23 cellular contexts compared by ENCODE assay signal in the genomic region with DNA sequence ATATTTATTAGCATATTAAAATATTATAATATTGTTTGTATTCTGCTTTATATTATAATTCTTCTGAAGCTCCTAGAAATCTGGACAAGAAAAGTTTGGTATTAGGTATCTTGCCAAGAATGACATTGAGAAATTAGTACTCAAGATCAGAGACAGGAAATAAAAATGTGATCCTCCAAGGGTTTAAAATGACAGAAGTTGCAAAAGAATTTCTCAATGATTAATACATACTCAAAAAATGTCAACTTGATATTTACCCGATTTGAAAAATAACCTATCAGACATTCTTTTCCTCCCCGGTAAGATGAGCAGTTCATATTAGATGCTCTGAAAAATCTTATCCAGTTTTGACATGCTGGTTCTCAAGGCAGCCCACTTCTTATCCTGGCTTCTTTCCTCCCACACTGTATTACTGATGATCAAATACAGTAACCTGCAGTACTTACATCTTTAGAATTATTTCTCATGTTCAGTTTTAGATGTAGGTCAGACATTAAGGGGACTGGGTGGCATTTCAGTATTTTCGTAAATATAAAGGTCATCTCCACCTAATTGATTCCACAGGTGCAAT. TPM values are rescaled to one million over a fixed set of nuclear protein-coding genes. Genes with fewer than 3 reads are reported as not detected.
"Had no signal": no experiment of that assay in that cellular context is flagged by ENCODE, and none has a peak within 500 bp of the region (broad histone marks: within the 10 kb centered on the region; RNA-seq: fewer than 3 reads in every experiment).

No MANE protein-coding gene starts in this region.

- H3K9me3 ChIP-seq: prostate gland, sigmoid colon, testis had no signal

- ATAC-seq: activated T-cell treated with anti-CD3 and anti-CD28 coated beads, Interleukin-2, amount 50 U/mL, for 72 hours; natural killer cell; stimulated activated naive CD8-positive, alpha-beta T cell treated with anti-CD3 and anti-CD28 coated beads, Interleukin-15, Interleukin-2, amounts not matched to agents 100 U/mL and 50 U/mL, for 24 hours; T-cell had no signal

- H3K36me3 ChIP-seq: prostate gland, sigmoid colon had no signal

- FAIRE-seq: bronchial epithelial cell, endothelial cell of umbilical vein, urothelium cell line had no signal

- H3K27ac ChIP-seq: coronary artery, VCaP had no signal

- DNase-seq: activated CD4-positive, alpha-beta memory T cell treated with anti-CD3 and anti-CD28 coated beads, Interleukin-2, amount 10 ng/mL, durations not matched to agents 7 days and 5 days; activated CD8-positive, alpha-beta memory T cell treated with anti-CD3 and anti-CD28 coated beads, Interleukin-2, amount 50 U/mL, for 4 hours; activated gamma-delta T cell treated with Interleukin-2 at 50 U/mL for 16 hours; activated naive CD8-positive, alpha-beta T cell treated with anti-CD3 and anti-CD28 coated beads, Interleukin-2, amount 10 ng/mL, durations not matched to agents 7 days and 5 days; activated T-cell treated with anti-CD3 and anti-CD28 coated beads, Interleukin-2, amount 50 U/mL, for 72 hours; aorta; effector CD4-positive, alpha-beta T cell; foreskin melanocyte; kidney glomerular epithelial cell; natural killer cell; nucleus accumbens; sigmoid colon; stimulated activated CD4-positive, alpha-beta T cell treated with anti-CD3 and anti-CD28 coated beads, Interleukin-2, amount 100 ng/mL, for 48 hours; stimulated activated CD8-positive, alpha-beta memory T cell treated with anti-CD3 and anti-CD28 coated beads, Interleukin-4, amount 100 ng/mL, for 48 hours; stimulated activated naive CD8-positive, alpha-beta T cell treated with anti-CD3 and anti-CD28 coated beads, Interleukin-15, Interleukin-2, amounts not matched to agents 100 U/mL and 50 U/mL, for 24 hours; T-cell; testis had no signal

- H3K27me3 ChIP-seq: sigmoid colon, testis had no signal

- H3K4me1 ChIP-seq: prostate gland had no signal

- H3K4me3 ChIP-seq: coronary artery, prostate gland, sigmoid colon, testis had no signal

RNA-seq across cellular contexts. Expression of a gene that starts 55.3 kb away (rescaled TPM):
- total RNA-seq: natural killer cell had no signal
